Comparison of ENCODE assay signal across 25 cellular contexts in genomic region chr7:147029935-147030334, GRCh38.
"Had no signal": no experiment of that assay in that cellular context is flagged by ENCODE, and none has a peak within 500 bp of the region (broad histone marks: within the 10 kb centered on the region; RNA-seq: fewer than 3 reads in every experiment).

No MANE protein-coding gene starts in this region.

- H3K4me1 ChIP-seq: neural progenitor cell, parathyroid adenoma, psoas muscle, right lobe of liver, sigmoid colon, stomach, tibial nerve, upper lobe of left lung, vagina had no signal

- H3K4me2 ChIP-seq: neural progenitor cell had no signal

- FAIRE-seq: small intestine, urothelium cell line had no signal

- H3K79me2 ChIP-seq: parathyroid adenoma had no signal

- H3K4me3 ChIP-seq: neural progenitor cell, ovary, psoas muscle, right lobe of liver, sigmoid colon, stomach, thoracic aorta, thyroid gland, tibial nerve, upper lobe of left lung, vagina had no signal

- DNase-seq: occipital lobe; ovary; posterior cingulate gyrus; psoas muscle; right cardiac atrium; right lobe of liver; sigmoid colon; small intestine; stimulated activated CD4-positive, alpha-beta T cell treated with anti-CD3 and anti-CD28 coated beads, Interleukin-15, amount 100 ng/mL, for 24 hours; stimulated activated CD4-positive, alpha-beta T cell treated with anti-CD3 and anti-CD28 coated beads, Interleukin-2, amount 100 ng/mL, for 24 hours; stimulated activated CD4-positive, alpha-beta T cell treated with anti-CD3 and anti-CD28 coated beads, Interleukin-2, amount 100 ng/mL, for 48 hours; stimulated activated CD4-positive, alpha-beta T cell treated with anti-CD3 and anti-CD28 coated beads, Interleukin-4, amount 100 ng/mL, for 24 hours; stimulated activated naive B cell treated with anti-CD40 and anti-IgM and Interleukin-4, amounts not matched to agents 10 μg/mL and 1 μg/mL and 100 μg/mL, for 72 hours; stimulated activated naive CD4-positive, alpha-beta T cell treated with Interleukin-2 at 50 U/mL for 16 hours; stomach; thyroid gland; trophoblast cell; upper lobe of left lung had no signal

- H3K27ac ChIP-seq: neural progenitor cell, ovary, parathyroid adenoma, psoas muscle, right lobe of liver, sigmoid colon, stomach, thoracic aorta, thyroid gland, tibial nerve, upper lobe of left lung, vagina had no signal

- H3K9me3 ChIP-seq: ovary, psoas muscle, right lobe of liver, sigmoid colon, stomach, thoracic aorta, thyroid gland, tibial nerve, upper lobe of left lung, vagina had no signal

- H3K36me3 ChIP-seq: neural progenitor cell, ovary, right lobe of liver, sigmoid colon, stomach, thoracic aorta, thyroid gland, tibial nerve, upper lobe of left lung, vagina had no signal

- H3K27me3 ChIP-seq: neural progenitor cell, ovary, right lobe of liver, sigmoid colon, stomach, thyroid gland, tibial nerve, upper lobe of left lung, vagina had no signal

- ATAC-seq: psoas muscle; right cardiac atrium; right lobe of liver; stimulated activated effector memory CD8-positive, alpha-beta T cell treated with anti-CD3 and anti-CD28 coated beads, Interleukin-12 subunit alpha, Interleukin-12 subunit beta, amount 100 ng/mL, for 72 hours; stimulated activated naive B cell treated with anti-CD40 and anti-IgM and Interleukin-4, amounts not matched to agents 10 μg/mL and 1 μg/mL and 100 μg/mL, for 72 hours had no signal

- H3K9ac ChIP-seq: neural progenitor cell, parathyroid adenoma had no signal

- H2AFZ ChIP-seq: neural progenitor cell, parathyroid adenoma had no signal
